16 cellular contexts compared by ENCODE assay signal in the genomic region with DNA sequence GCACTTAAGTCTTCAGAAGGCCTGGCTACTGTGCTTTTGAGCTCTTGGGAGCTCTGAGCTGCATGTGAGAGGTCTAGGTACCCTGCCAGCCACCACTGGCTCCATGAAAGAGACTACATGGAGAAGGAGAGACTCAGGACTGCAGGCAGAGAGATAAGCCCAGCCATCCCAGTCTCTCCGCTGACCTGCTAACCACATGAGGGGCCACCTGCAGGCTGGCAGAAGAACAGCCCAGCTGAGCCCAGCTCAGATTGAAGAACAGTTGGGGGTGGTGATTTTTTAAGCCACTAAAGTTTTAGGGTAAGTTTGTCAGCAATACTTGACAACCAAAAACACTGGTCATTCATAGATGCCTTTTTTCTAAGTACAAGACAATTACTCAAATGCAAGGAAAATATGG.
DNase-seq lines count a peak whose midpoint lies in the region; ATAC-seq and TF ChIP-seq lines count a peak whose summit lies in the region.
"Had no signal": no experiment of that assay in that cellular context is flagged by ENCODE, and none has a peak within 500 bp of the region (broad histone marks: within the 10 kb centered on the region; RNA-seq: fewer than 3 reads in every experiment).

No MANE protein-coding gene starts in this region.

- CTCF ChIA-PET in WTC11 (lab: Charles Lee), result interaction anchor here (0.6 to 1.7 kb wide), 3 partner anchors 15 to 93 kb away, joined by 3 to 11 read pairs (median 3); no protein-coding TSS in a partner anchor

- H3K4me2 ChIP-seq in OCI-LY1 (ENCODE audit: low read length) (no peak overlapping the region), neuronal stem cell (ENCODE audit: insufficient read depth, low read length, poor library complexity, severe bottlenecking) (no peak overlapping the region)
- H3K4me2 ChIP-seq: SK-N-SH had no signal

- H2BK15ac ChIP-seq in neuronal stem cell (ENCODE audit: low read length), result no peak overlapping the region

- H3K27me3 ChIP-seq in right cardiac atrium (ENCODE audit: control insufficient read depth, insufficient read depth) (no peaks in the 10 kb centered on the region), OCI-LY1 (ENCODE audit: insufficient read depth, low read length) (no peaks in the 10 kb centered on the region), neuronal stem cell (ENCODE audit: control insufficient read depth in 3 of 3, insufficient read depth in 3 of 3, low read depth in 1 of 3, low read length in 3 of 3) (no peaks in the 10 kb centered on the region), sigmoid colon (no peaks in the 10 kb centered on the region)

- peak; percentile 16; the same call in 1 of the 2 replicates for TF ChIP-seq CTCF in OCI-LY1 (IDR thresholded peaks at IDR 0.05; ENCODE audit: low read length)
- TF ChIP-seq CTCF in WTC11 (IDR thresholded peaks at IDR 0.05), result no peak
- no peak for TF ChIP-seq CTCF in sigmoid colon (IDR thresholded peaks at IDR 0.05)

- 94% methylated on average over 1 of the region's 1 CpG for WGBS in right cardiac atrium
- no CpG with 5 or more reads among the region's 1 CpG for WGBS in neuronal stem cell (ENCODE audit: extremely low coverage in 2 of 2, insufficient read length in 2 of 2, insufficient replicate concordance in 1 of 2), 2 donors
- 95 to 96% methylated on average over 1 of the region's 1 CpG for WGBS in sigmoid colon, 2 donors

- no peaks in the 10 kb centered on the region for H3F3A ChIP-seq in OCI-LY1 (ENCODE audit: insufficient read depth, low read length)

- ATAC-seq in Right ventricle myocardium inferior, result no peak
- no peak for ATAC-seq in right cardiac atrium
- peak; percentile 85 for ATAC-seq in WTC11
- ATAC-seq in HG02759 (IDR thresholded peaks at IDR 0.05; ENCODE audit: unreplicated experiment), result no peak
- ATAC-seq: Panc1 had no signal

- H3K79me1 ChIP-seq in neuronal stem cell (ENCODE audit: low read depth, low read length), result no peaks in the 10 kb centered on the region

- POLR2A ChIA-PET in WTC11 (lab: Charles Lee), result no interaction called here

- no peaks in the 10 kb centered on the region; the same call in 1 of the 2 replicates for H3K4me1 Mint-ChIP-seq in WTC11

- H3K27ac ChIP-seq in right cardiac atrium (ENCODE audit: low read length), result no peak overlapping the region
- H3K27ac ChIP-seq in OCI-LY1 (ENCODE audit: low read depth, low read length, poor library complexity, severe bottlenecking), result no peak overlapping the region
- no peak overlapping the region for H3K27ac ChIP-seq in neuronal stem cell (replicated peaks; ENCODE audit: low read length)
- no peak overlapping the region for H3K27ac ChIP-seq in sigmoid colon
- H3K27ac ChIP-seq: HL-60 had no signal

- H3K36me3 ChIP-seq in OCI-LY1 (ENCODE audit: insufficient read depth, low read length), result no peaks in the 10 kb centered on the region
- H3K36me3 ChIP-seq in neuronal stem cell (replicated peaks in 1 of 2; ENCODE audit: control insufficient read depth in 2 of 2, insufficient read depth in 2 of 2, low read length in 2 of 2), result no peaks in the 10 kb centered on the region
- no peaks in the 10 kb centered on the region for H3K36me3 ChIP-seq in sigmoid colon

- H3K9me3 ChIP-seq in right cardiac atrium (ENCODE audit: control insufficient read depth, low read length) (no peaks in the 10 kb centered on the region), OCI-LY1 (ENCODE audit: low read length) (no peaks in the 10 kb centered on the region), neuronal stem cell (replicated peaks in 1 of 2; ENCODE audit: control insufficient read depth in 2 of 2, insufficient read depth in 1 of 2, low read depth in 1 of 2, low read length in 2 of 2) (no peaks in the 10 kb centered on the region), sigmoid colon (no peaks in the 10 kb centered on the region)
- H3K9me3 ChIP-seq: SK-N-SH had no signal

- no peak for TF ChIP-seq EP300 in sigmoid colon (IDR thresholded peaks at IDR 0.05)

- H3K14ac ChIP-seq in neuronal stem cell (ENCODE audit: low read length), result no peak overlapping the region

- H4K91ac ChIP-seq in neuronal stem cell (ENCODE audit: low read depth, low read length, poor library complexity), result no peak overlapping the region

- peaks cover 37% of the 10 kb centered on the region for H3K9me3 Mint-ChIP-seq in WTC11

- no peak overlapping the region for H2BK12ac ChIP-seq in neuronal stem cell (ENCODE audit: low read length)

- H3K4ac ChIP-seq in neuronal stem cell (ENCODE audit: low read length), result no peak overlapping the region

- no peaks in the 10 kb centered on the region for H3K27me3 Mint-ChIP-seq in WTC11 (ENCODE audit: low read depth)

- no peak overlapping the region for H3K27ac Mint-ChIP-seq in WTC11

- H3K23ac ChIP-seq in neuronal stem cell (ENCODE audit: low read depth, low read length, poor library complexity), result no peak overlapping the region

- no peak overlapping the region for H2BK5ac ChIP-seq in neuronal stem cell (ENCODE audit: low read length)

- no peak overlapping the region for H3K4me3 Mint-ChIP-seq in WTC11

- H3K4me1 ChIP-seq in right cardiac atrium (ENCODE audit: control insufficient read depth, insufficient read depth, low read length) (no peaks in the 10 kb centered on the region), OCI-LY1 (ENCODE audit: insufficient read depth, low read length, severe bottlenecking) (no peaks in the 10 kb centered on the region), neuronal stem cell (ENCODE audit: control insufficient read depth in 2 of 2, insufficient read depth in 1 of 2, low read depth in 1 of 2, low read length in 2 of 2) (no peaks in the 10 kb centered on the region), sigmoid colon (no peaks in the 10 kb centered on the region)

- H2BK120ac ChIP-seq in neuronal stem cell (ENCODE audit: low read depth, low read length), result no peak overlapping the region

- TF ChIP-seq POLR2A in sigmoid colon (IDR thresholded peaks at IDR 0.05), result no peak

- DNase-seq in Right ventricle myocardium inferior (ENCODE audit: missing footprints) (peak; percentile 43), right cardiac atrium (no peak), WTC11 (ENCODE audit: low spot score) (no peak), neuronal stem cell (ENCODE audit: low spot score) (no peak), NOMO-1 treated with DMSO at 0.1 percent for 48 hours (lab: John Stamatoyannopoulos, UW; ENCODE audit: unreplicated experiment) (no peak), sigmoid colon (no peak)
- DNase-seq: C1 segment of cervical spinal cord, H7, NCI-H1417 treated with DMSO at 0.1 percent for 48 hours, NCI-H1930, NCI-H69, SK-N-SH had no signal

- no peak overlapping the region for H3K18ac ChIP-seq in neuronal stem cell (ENCODE audit: low read length)

- no peaks in the 10 kb centered on the region for H3K79me2 ChIP-seq in OCI-LY1 (ENCODE audit: insufficient read depth, low read length)

- no peak overlapping the region for H3K9ac ChIP-seq in OCI-LY1 (ENCODE audit: low read length)
- H3K9ac ChIP-seq in neuronal stem cell (ENCODE audit: low read depth, low read length, poor library complexity), result no peak overlapping the region
- H3K9ac ChIP-seq: SK-N-SH had no signal

- peaks cover 10% of the 10 kb centered on the region for H3K36me3 Mint-ChIP-seq in WTC11

- no peak overlapping the region for H4K8ac ChIP-seq in neuronal stem cell (ENCODE audit: low read depth, low read length)

- no peaks in the 10 kb centered on the region for H3K9me2 ChIP-seq in OCI-LY1 (ENCODE audit: low read depth, low read length)
- H3K9me2 ChIP-seq: SK-N-SH had no signal

- H3K4me3 ChIP-seq in right cardiac atrium (ENCODE audit: low read length), result no peak overlapping the region
- no peak overlapping the region for H3K4me3 ChIP-seq in OCI-LY1 (ENCODE audit: low read depth, low read length, poor library complexity, severe bottlenecking)
- H3K4me3 ChIP-seq in neuronal stem cell (ENCODE audit: low read length in 2 of 2), result no peak overlapping the region
- H3K4me3 ChIP-seq in sigmoid colon, result no peak overlapping the region

- H2AK5ac ChIP-seq in neuronal stem cell (ENCODE audit: low read depth, low read length), result no peak overlapping the region

- H2AFZ ChIP-seq in OCI-LY1 (ENCODE audit: low read length), result no peak overlapping the region
- peak overlapping the region; percentile 66 for H2AFZ ChIP-seq in neuronal stem cell (ENCODE audit: low read length)

- intact Hi-C loops in Right ventricle myocardium inferior (cut with DNase I) (no loop called here), right cardiac atrium (cut with DNase I) (no loop called here), sigmoid colon (cut with DNase I) (no loop called here)

- H4K20me1 ChIP-seq in OCI-LY1 (ENCODE audit: insufficient read depth, low read length), result no peaks in the 10 kb centered on the region

TF ChIP-seq in WTC11, 78 proteins besides CTCF, POLR2A, EP300 and RAD21 (continues in another document):
- TF ChIP-seq TEAD1 (CRISPR knock-in tag; IDR thresholded peaks at IDR 0.05), result no peak
- TF ChIP-seq RELA (CRISPR knock-in tag; IDR thresholded peaks at IDR 0.05; ENCODE audit: borderline replicate concordance), result no peak
- TF ChIP-seq, protein P1, sequence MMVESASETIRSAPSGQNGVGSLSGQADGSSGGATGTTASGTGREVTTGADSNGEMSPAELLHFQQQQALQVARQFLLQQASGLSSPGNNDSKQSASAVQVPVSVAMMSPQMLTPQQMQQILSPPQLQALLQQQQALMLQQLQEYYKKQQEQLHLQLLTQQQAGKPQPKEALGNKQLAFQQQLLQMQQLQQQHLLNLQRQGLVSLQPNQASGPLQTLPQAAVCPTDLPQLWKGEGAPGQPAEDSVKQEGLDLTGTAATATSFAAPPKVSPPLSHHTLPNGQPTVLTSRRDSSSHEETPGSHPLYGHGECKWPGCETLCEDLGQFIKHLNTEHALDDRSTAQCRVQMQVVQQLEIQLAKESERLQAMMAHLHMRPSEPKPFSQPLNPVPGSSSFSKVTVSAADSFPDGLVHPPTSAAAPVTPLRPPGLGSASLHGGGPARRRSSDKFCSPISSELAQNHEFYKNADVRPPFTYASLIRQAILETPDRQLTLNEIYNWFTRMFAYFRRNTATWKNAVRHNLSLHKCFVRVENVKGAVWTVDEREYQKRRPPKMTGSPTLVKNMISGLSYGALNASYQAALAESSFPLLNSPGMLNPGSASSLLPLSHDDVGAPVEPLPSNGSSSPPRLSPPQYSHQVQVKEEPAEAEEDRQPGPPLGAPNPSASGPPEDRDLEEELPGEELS (CRISPR knock-in tag; IDR thresholded peaks at IDR 0.05), result no peak
- TF ChIP-seq MYBL2 (CRISPR knock-in tag; IDR thresholded peaks at IDR 0.05), result no peak
- TF ChIP-seq ETV6 (CRISPR knock-in tag; IDR thresholded peaks at IDR 0.05), result no peak
- no peak for TF ChIP-seq ZSCAN18 (CRISPR knock-in tag; IDR thresholded peaks at IDR 0.05)
